Comparison of ENCODE assay signal across 10 cellular contexts in the genomic region with DNA sequence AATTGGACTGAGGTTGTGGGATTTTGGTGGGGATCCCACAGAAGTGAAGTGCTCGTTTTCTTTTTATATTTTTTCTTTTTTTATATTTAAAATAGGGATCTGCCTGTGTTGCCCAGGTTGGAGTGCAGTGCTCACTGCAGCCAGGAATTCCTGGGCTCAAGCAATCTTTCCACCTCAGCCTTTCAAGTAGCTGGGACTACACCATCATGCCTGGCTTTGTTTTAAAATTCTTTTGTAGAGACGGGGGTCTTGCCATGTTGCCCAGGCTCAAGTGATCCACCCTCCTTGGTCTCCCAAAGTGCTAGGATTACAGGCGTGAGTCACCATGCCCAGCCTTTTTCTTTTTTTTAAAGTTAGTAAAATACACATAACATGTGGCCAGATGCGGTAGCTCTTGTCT.
"Had no signal": no experiment of that assay in that cellular context is flagged by ENCODE, and none has a peak within 500 bp of the region (broad histone marks: within the 10 kb centered on the region; RNA-seq: fewer than 3 reads in every experiment).

No MANE protein-coding gene starts in this region.

- H2AFZ ChIP-seq: GM23338 had no signal

- H3K4me3 ChIP-seq: GM23338 had no signal

- DNase-seq: H9, HCEC 1CT, HFFc6, IMR-90, KBM-7 had no signal

- H3K27ac ChIP-seq: KMS-11 had no signal

- H3K4me2 ChIP-seq: GM23338, KMS-11 had no signal

- FAIRE-seq: H1, H54, HTR-8/SVneo had no signal

- H3K9ac ChIP-seq: KMS-11 had no signal

- ATAC-seq: GM23338 had no signal
